ENCODE assay signal across 6 cellular contexts in the genomic region with DNA sequence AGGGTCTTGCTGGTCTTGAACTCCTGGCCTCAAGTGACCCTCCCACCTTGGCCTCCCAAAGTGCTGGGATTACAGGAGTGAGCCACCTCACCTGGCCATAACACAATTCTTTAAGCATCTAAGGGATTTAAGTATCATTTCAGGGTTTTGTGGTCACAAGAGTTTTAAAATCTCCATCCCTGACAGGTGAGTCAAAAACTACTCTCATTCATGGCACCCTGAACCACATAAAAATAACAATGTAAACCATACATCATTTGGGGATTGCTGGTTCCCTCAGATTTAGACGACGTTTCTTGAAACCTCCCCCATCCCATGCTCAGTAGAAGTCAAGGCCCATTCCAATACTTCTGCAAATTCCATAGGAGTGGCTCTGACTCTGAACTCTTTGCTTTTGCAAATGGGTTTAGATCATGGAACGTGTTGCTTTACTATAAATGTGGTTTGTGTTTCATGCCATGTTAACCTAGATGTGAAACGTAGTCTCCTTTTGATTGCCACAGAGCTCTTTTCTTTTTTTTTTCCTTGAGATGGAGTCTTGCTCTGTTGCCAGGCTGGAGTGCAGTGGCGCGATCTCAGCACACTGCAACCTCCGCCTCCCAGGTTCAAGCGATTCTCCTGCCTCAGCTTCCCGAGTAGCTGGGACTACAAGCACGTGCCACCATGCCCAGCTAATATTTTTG. TPM values are rescaled to one million over a fixed set of nuclear protein-coding genes. Genes with fewer than 3 reads are reported as not detected.
DNase-seq lines count a peak whose midpoint lies in the region; ATAC-seq and TF ChIP-seq lines count a peak whose summit lies in the region.
"Not testable (repeated sequence)": the region's sequence is repeated elsewhere in the genome, so short reads cannot be mapped to it uniquely, and the experiment has no call there.

No MANE protein-coding gene starts in this region.

- TF ChIP-seq CTCF in MM.1S (IDR thresholded peaks at IDR 0.05; ENCODE audit: low read length), result not testable (repeated sequence)

- H2AFZ ChIP-seq in MM.1S (ENCODE audit: low read length), result not testable (repeated sequence)

- H3K4me1 ChIP-seq in MM.1S (ENCODE audit: low read length), result peaks cover 33% of the 10 kb centered on the region
- H3K4me1 ChIP-seq in mesendoderm (ENCODE audit: control insufficient read depth, low read depth, low read length), result not testable (repeated sequence)

- peak; percentile 88 for ATAC-seq in activated T-helper 17 cell treated with anti-CD3 and anti-CD28 coated beads, Interleukin-2, amount 50 U/mL, for 72 hours (replicated peaks)
- not testable (repeated sequence) for ATAC-seq in naive thymus-derived CD8-positive, alpha-beta T cell

- H3K79me1 ChIP-seq in mesendoderm (ENCODE audit: low read length), result not testable (repeated sequence)

- not testable (repeated sequence) for H2BK15ac ChIP-seq in mesendoderm (replicated peaks; ENCODE audit: low read depth)

- not testable (repeated sequence) for H3K4me3 ChIP-seq in MM.1S (ENCODE audit: low read length); mesendoderm (ENCODE audit: low read length)

- H3K4me2 ChIP-seq in MM.1S (ENCODE audit: low read depth, low read length), result 0 out of 2 replicates have a peak overlapping the region, but pooled peaks have one; percentile 10
- H3K4me2 ChIP-seq in mesendoderm (ENCODE audit: low read length), result not testable (repeated sequence)

- peak overlapping the region; percentile 45 for H2BK120ac ChIP-seq in mesendoderm (ENCODE audit: low read depth, low read length)

- H3K56ac ChIP-seq in mesendoderm (ENCODE audit: low read length), result not testable (repeated sequence)

- H3K27me3 ChIP-seq in MM.1S (replicated peaks; ENCODE audit: insufficient read depth, low read length); mesendoderm (ENCODE audit: insufficient read depth, low read length, poor library complexity): not testable (repeated sequence)

- not testable (repeated sequence) for H3K4ac ChIP-seq in mesendoderm (ENCODE audit: low read depth, low read length)

- not testable (repeated sequence) for H3K23ac ChIP-seq in mesendoderm (ENCODE audit: low read length)

- H3K36me3 ChIP-seq in MM.1S (replicated peaks; ENCODE audit: insufficient read depth, low read length); mesendoderm (ENCODE audit: control insufficient read depth, insufficient read depth, low read length): not testable (repeated sequence)

- H2AK5ac ChIP-seq in mesendoderm (ENCODE audit: low read length), result not testable (repeated sequence)

- H3K9me2 ChIP-seq in MM.1S (replicated peaks; ENCODE audit: insufficient read depth, low read length), result not testable (repeated sequence)

- not testable (repeated sequence) for H3K18ac ChIP-seq in mesendoderm (ENCODE audit: low read length)

- not testable (repeated sequence) for H3K79me2 ChIP-seq in MM.1S (ENCODE audit: low read length); mesendoderm (ENCODE audit: control insufficient read depth, insufficient read depth, low read length)

- not testable (repeated sequence) for H3K27me3 Mint-ChIP-seq in activated CD4-positive, alpha-beta memory T cell treated with anti-CD3 and anti-CD28 coated beads for 36 hours; activated T-cell treated with anti-CD3 and anti-CD28 coated beads, Interleukin-2, amount 50 U/mL, for 24 hours; activated T-helper 17 cell treated with anti-CD3 and anti-CD28 coated beads, Interleukin-2, amount 50 U/mL, for 72 hours; naive thymus-derived CD8-positive, alpha-beta T cell

- H2BK5ac ChIP-seq in mesendoderm (ENCODE audit: low read length), result not testable (repeated sequence)

- CTCF ChIA-PET in activated CD4-positive, alpha-beta memory T cell treated with anti-CD3 and anti-CD28 coated beads for 36 hours (lab: Charles Lee), result not testable (repeated sequence)

- peaks cover 11% of the 10 kb centered on the region; the same call in 1 of the 2 replicates for H3F3A ChIP-seq in MM.1S (ENCODE audit: insufficient read depth, low read length)

- POLR2A ChIA-PET in activated CD4-positive, alpha-beta memory T cell treated with anti-CD3 and anti-CD28 coated beads for 36 hours (lab: Charles Lee), result interaction anchor here (0.6 kb wide), 1 partner anchor 680 kb away, joined by 3 read pairs; no protein-coding TSS in a partner anchor
- POLR2A ChIA-PET in naive thymus-derived CD8-positive, alpha-beta T cell (lab: Charles Lee), result interaction anchor here (1.7 kb wide), 1 partner anchor 12 kb away, joined by 6 read pairs; no protein-coding TSS in a partner anchor

- intact Hi-C loops in activated CD4-positive, alpha-beta memory T cell treated with anti-CD3 and anti-CD28 coated beads for 36 hours (cut with micrococcal nuclease), result loop anchor here (1.0 kb wide), 1 partner anchor 18 kb away; no protein-coding TSS in a partner anchor

- not testable (repeated sequence) for H3K9me3 ChIP-seq in MM.1S (replicated peaks; ENCODE audit: insufficient read depth, low read length)

- not testable (repeated sequence) for H3K36me3 Mint-ChIP-seq in activated CD4-positive, alpha-beta memory T cell treated with anti-CD3 and anti-CD28 coated beads for 36 hours; activated T-cell treated with anti-CD3 and anti-CD28 coated beads, Interleukin-2, amount 50 U/mL, for 24 hours (ENCODE audit: low read depth); activated T-helper 17 cell treated with anti-CD3 and anti-CD28 coated beads, Interleukin-2, amount 50 U/mL, for 72 hours (ENCODE audit: low read depth); naive thymus-derived CD8-positive, alpha-beta T cell

- not testable (repeated sequence) for H3K4me3 Mint-ChIP-seq in activated CD4-positive, alpha-beta memory T cell treated with anti-CD3 and anti-CD28 coated beads for 36 hours; activated T-cell treated with anti-CD3 and anti-CD28 coated beads, Interleukin-2, amount 50 U/mL, for 24 hours; activated T-helper 17 cell treated with anti-CD3 and anti-CD28 coated beads, Interleukin-2, amount 50 U/mL, for 72 hours
- H3K4me3 Mint-ChIP-seq in naive thymus-derived CD8-positive, alpha-beta T cell, result peak overlapping the region in 2 of 10 donors; percentile 3 to 12

- H3K9ac ChIP-seq in MM.1S (ENCODE audit: low read length); mesendoderm (ENCODE audit: low read length): not testable (repeated sequence)

- no CpG with 5 or more reads among the region's 10 CpGs for WGBS in mesendoderm (ENCODE audit: extremely low coverage, insufficient coverage, low lambda C conversion rate)

- not testable (repeated sequence) for H3K9me3 Mint-ChIP-seq in activated CD4-positive, alpha-beta memory T cell treated with anti-CD3 and anti-CD28 coated beads for 36 hours; activated T-cell treated with anti-CD3 and anti-CD28 coated beads, Interleukin-2, amount 50 U/mL, for 24 hours; activated T-helper 17 cell treated with anti-CD3 and anti-CD28 coated beads, Interleukin-2, amount 50 U/mL, for 72 hours; naive thymus-derived CD8-positive, alpha-beta T cell

- DNase-seq in MM.1S, result peak; percentile 75
- peak; percentile 8 for DNase-seq in activated CD4-positive, alpha-beta memory T cell treated with anti-CD3 and anti-CD28 coated beads for 36 hours
- peak; percentile 25 for DNase-seq in activated T-cell treated with anti-CD3 and anti-CD28 coated beads, Interleukin-2, amount 50 U/mL, for 24 hours
- not testable (repeated sequence) for DNase-seq in mesendoderm; naive thymus-derived CD8-positive, alpha-beta T cell

- H4K5ac ChIP-seq in mesendoderm (ENCODE audit: low read length), result not testable (repeated sequence)

- not testable (repeated sequence) for H4K8ac ChIP-seq in mesendoderm (ENCODE audit: low read depth, low read length)

- peak overlapping the region; percentile 35; the same call in 1 of the 2 replicates for H3K27ac ChIP-seq in MM.1S (ENCODE audit: low read length)
- H3K27ac ChIP-seq in mesendoderm (ENCODE audit: low read depth, low read length), result not testable (repeated sequence)

- not testable (repeated sequence) for H4K20me1 ChIP-seq in MM.1S (ENCODE audit: insufficient read depth, low read length)

- H3K4me1 Mint-ChIP-seq in activated CD4-positive, alpha-beta memory T cell treated with anti-CD3 and anti-CD28 coated beads for 36 hours (ENCODE audit: low read depth), result peaks cover 26% of the 10 kb centered on the region
- peaks cover 35% of the 10 kb centered on the region for H3K4me1 Mint-ChIP-seq in activated T-cell treated with anti-CD3 and anti-CD28 coated beads, Interleukin-2, amount 50 U/mL, for 24 hours (ENCODE audit: low read depth)
- not testable (repeated sequence) for H3K4me1 Mint-ChIP-seq in activated T-helper 17 cell treated with anti-CD3 and anti-CD28 coated beads, Interleukin-2, amount 50 U/mL, for 72 hours
- peaks cover 33 to 66% (median 50%) of the 10 kb centered on the region in 4 donors for H3K4me1 Mint-ChIP-seq in naive thymus-derived CD8-positive, alpha-beta T cell

- not testable (repeated sequence) for H3K27ac Mint-ChIP-seq in activated CD4-positive, alpha-beta memory T cell treated with anti-CD3 and anti-CD28 coated beads for 36 hours; activated T-helper 17 cell treated with anti-CD3 and anti-CD28 coated beads, Interleukin-2, amount 50 U/mL, for 72 hours
- peak overlapping the region; percentile 12 for H3K27ac Mint-ChIP-seq in activated T-cell treated with anti-CD3 and anti-CD28 coated beads, Interleukin-2, amount 50 U/mL, for 24 hours
- H3K27ac Mint-ChIP-seq in naive thymus-derived CD8-positive, alpha-beta T cell, result peak overlapping the region in 9 of 10 donors; percentile 25 to 69 (median 62)

RNA-seq across cellular contexts. Expression of gene IL6ST, which starts 50.1 kb away (rescaled TPM):
- total RNA-seq in activated CD4-positive, alpha-beta memory T cell treated with anti-CD3 and anti-CD28 coated beads for 36 hours, result 10 to 100 TPM; 61.0 to 64.1 TPM
- total RNA-seq in activated T-helper 17 cell treated with anti-CD3 and anti-CD28 coated beads, Interleukin-2, amount 50 U/mL, for 72 hours, result 10 to 100 TPM; 28.1 to 66.8 TPM
- 7.6 TPM for polyA plus RNA-seq in mesendoderm (2013, experiment 1 of 2)
- polyA plus RNA-seq in mesendoderm (2013, experiment 2 of 2), result 7.3 TPM
- 100 to 1,000 TPM; 126 to 131 TPM for total RNA-seq in naive thymus-derived CD8-positive, alpha-beta T cell
- polyA plus RNA-seq in naive thymus-derived CD8-positive, alpha-beta T cell, result 10 to 100 TPM; 39.5 to 64.7 (median 54.9) TPM
